Comparison of ENCODE assay signal across 7 cellular contexts in the genomic region with DNA sequence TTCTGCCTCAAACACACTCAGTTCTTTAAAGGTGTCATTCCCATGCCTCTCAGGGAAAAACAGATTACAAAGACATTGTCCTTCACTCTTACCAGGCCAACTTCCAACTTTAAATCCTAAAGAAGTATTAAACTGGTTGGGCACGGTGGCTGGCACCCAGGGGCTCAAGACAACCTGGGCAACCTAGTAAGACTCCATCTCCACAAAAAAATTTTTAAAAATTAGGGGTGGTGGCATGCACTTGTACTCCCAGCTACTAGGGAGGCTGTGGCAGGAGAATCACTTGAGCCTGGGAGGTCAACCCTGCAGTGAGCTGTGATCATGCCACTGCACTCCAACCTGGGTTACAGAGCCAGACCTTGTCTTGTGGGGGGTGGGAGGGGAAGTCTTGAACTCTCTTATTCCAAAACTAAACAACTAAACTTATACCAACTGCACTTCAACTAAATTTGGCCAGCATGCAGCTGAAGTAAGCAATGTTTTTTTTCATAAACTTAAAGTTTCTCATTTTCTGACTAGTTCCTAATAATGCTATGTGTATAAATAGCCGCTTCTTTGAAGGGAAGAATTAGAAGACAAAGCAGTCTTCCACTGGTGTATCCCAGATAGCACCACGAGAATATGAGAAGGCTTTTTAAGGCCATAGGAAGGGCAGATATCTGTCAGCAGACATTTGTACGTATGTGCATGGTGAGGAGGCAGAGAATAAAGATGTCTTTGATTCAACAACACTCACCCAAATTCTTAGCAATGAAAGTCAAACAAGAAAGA. TPM values are rescaled to one million over a fixed set of nuclear protein-coding genes. Genes with fewer than 3 reads are reported as not detected.
DNase-seq lines count a peak whose midpoint lies in the region; ATAC-seq and TF ChIP-seq lines count a peak whose summit lies in the region.

No MANE protein-coding gene starts in this region.

- DNase-seq in IMR-90 (peak; percentile 27), NCI-H526 treated with DMSO at 0.1 percent for 48 hours (lab: John Stamatoyannopoulos, UW) (no peak)
- DNase-seq in activated naive CD4-positive, alpha-beta T cell treated with anti-CD3 and anti-CD28 coated beads, Interleukin-2, amount 50 U/mL, for 72 hours (ENCODE audit: low spot score in 2 of 2) = no peak

- no peaks in the 10 kb centered on the region for H3K36me3 Mint-ChIP-seq in activated naive CD4-positive, alpha-beta T cell treated with anti-CD3 and anti-CD28 coated beads, Interleukin-2, amount 50 U/mL, for 72 hours

- in situ Hi-C loops in IMR-90 (cut with MboI; ENCODE audit: low sequenced_read_pairs) = no loop called here

- H3K27ac ChIP-seq in IMR-90 (ENCODE audit: insufficient read depth, low read length) = peak overlapping the region; percentile 95
- H3K27ac ChIP-seq in iPS-20b (ENCODE audit: low read length) = no peak overlapping the region
- H3K27ac ChIP-seq in subcutaneous abdominal adipose tissue (ENCODE audit: low read depth, low read length) = peak overlapping the region; percentile 98

- no peaks in the 10 kb centered on the region for H3K9me3 ChIP-seq in IMR-90 (ENCODE audit: control insufficient read depth, insufficient read depth, low read length)
- no peaks in the 10 kb centered on the region for H3K9me3 ChIP-seq in iPS-20b (ENCODE audit: insufficient read depth, low read depth, low read length)
- H3K9me3 ChIP-seq in subcutaneous abdominal adipose tissue (ENCODE audit: control insufficient read depth in 5 of 5, low read length in 5 of 5) = no peaks in the 10 kb centered on the region

- POLR2A ChIA-PET in IMR-90 (lab: Charles Lee; ENCODE audit: unreplicated experiment) = no interaction called here

- peak overlapping the region; percentile 54 for H3K56ac ChIP-seq in IMR-90 (ENCODE audit: extremely low read depth, insufficient read depth, low read length)

- peak overlapping the region; percentile 82 for H3K9ac ChIP-seq in IMR-90 (ENCODE audit: low read depth, low read length)
- peak overlapping the region; percentile 87; the same call in 1 of the 2 replicates for H3K9ac ChIP-seq in iPS-20b (ENCODE audit: low read depth, low read length)
- peak overlapping the region; percentile 56 to 92 (median 74) for H3K9ac ChIP-seq in subcutaneous abdominal adipose tissue (ENCODE audit: low read length in 5 of 5)

- H2AK9ac ChIP-seq in IMR-90 (replicated peaks; ENCODE audit: low read depth, low read length, poor library complexity) = no peak overlapping the region

- dilution Hi-C loops in IMR-90 (cut with HindIII; ENCODE audit: low sequenced_read_pairs, unreplicated experiment) = no loop called here

- H4K8ac ChIP-seq in IMR-90 (ENCODE audit: low read depth in 2 of 2, low read length in 2 of 2) = peak overlapping the region; percentile 74 to 84

- peak overlapping the region; percentile 61 for H4K91ac ChIP-seq in IMR-90 (ENCODE audit: insufficient read depth, low read depth, low read length)

- no peak for ATAC-seq in IMR-90 (ENCODE audit: low read depth)
- ATAC-seq in activated naive CD4-positive, alpha-beta T cell treated with anti-CD3 and anti-CD28 coated beads, Interleukin-2, amount 50 U/mL, for 72 hours = no peak
- ATAC-seq in GM18517 (IDR thresholded peaks at IDR 0.05; ENCODE audit: unreplicated experiment) = no peak
- ATAC-seq in GM21576 (IDR thresholded peaks at IDR 0.05; ENCODE audit: unreplicated experiment) = no peak

- H2BK120ac ChIP-seq in IMR-90 (ENCODE audit: low read depth, low read length) = peak overlapping the region; percentile 67

- H2AK5ac ChIP-seq in IMR-90 (ENCODE audit: low read depth, low read length) = peak overlapping the region; percentile 75; the same call in 1 of the 2 replicates

- H3K9me1 ChIP-seq in IMR-90 (ENCODE audit: insufficient read depth, low read length) = 0 out of 2 replicates have a peak, but pooled peaks cover 2% of the 10 kb centered on the region

- peaks cover 29 to 57% of the 10 kb centered on the region in 2 experiments for H3K79me1 ChIP-seq in IMR-90 (ENCODE audit: low read depth in 1 of 2, low read length in 2 of 2)

- intact Hi-C loops in IMR-90 (cut with micrococcal nuclease) = loop anchor here (10.0 kb wide), 1 partner anchor 259 kb away; a partner anchor contains a TSS

- peaks cover 14% of the 10 kb centered on the region; the same call in 1 of the 2 replicates for H4K20me1 ChIP-seq in IMR-90 (ENCODE audit: insufficient read depth, low read length)

- TF ChIP-seq CTCF in IMR-90 (conservative IDR thresholded peaks at IDR 0.05; ENCODE audit: low read depth, low read length) = no peak

- CTCF ChIA-PET in IMR-90 (lab: Yijun Ruan, JAX) = interaction anchor here (1.5 kb wide), 1 partner anchor 15 kb away, joined by 3 read pairs; no protein-coding TSS in a partner anchor

- H3K14ac ChIP-seq in IMR-90 (replicated peaks; ENCODE audit: low read depth, low read length) = peak overlapping the region; percentile 85

- H3K23ac ChIP-seq in IMR-90 (ENCODE audit: low read depth, low read length) = peak overlapping the region; percentile 87

- H3K4me3 ChIP-seq in IMR-90 (ENCODE audit: insufficient read depth, low read depth, low read length) (peak overlapping the region; percentile 76), iPS-20b (ENCODE audit: low read length) (no peak overlapping the region), subcutaneous abdominal adipose tissue (ENCODE audit: low read depth in 1 of 5, low read length in 5 of 5) (peak overlapping the region in 4 of 5 donors; percentile 36 to 80 (median 44))

- TF ChIP-seq RAD21 in IMR-90 (IDR thresholded peaks at IDR 0.05; ENCODE audit: low read length) = no peak

- H3K9me3 Mint-ChIP-seq in activated naive CD4-positive, alpha-beta T cell treated with anti-CD3 and anti-CD28 coated beads, Interleukin-2, amount 50 U/mL, for 72 hours = no peaks in the 10 kb centered on the region

- WGBS in IMR-90 (ENCODE audit: extremely low coverage in 2 of 2, insufficient read length in 1 of 2), 2 experiments = no CpG with 5 or more reads among the region's 4 CpGs

- peak overlapping the region; percentile 96 to 99 for H3K27ac Mint-ChIP-seq in activated naive CD4-positive, alpha-beta T cell treated with anti-CD3 and anti-CD28 coated beads, Interleukin-2, amount 50 U/mL, for 72 hours

- peak overlapping the region; percentile 82 for H3K18ac ChIP-seq in IMR-90 (ENCODE audit: low read depth, low read length)

- H3K4me2 ChIP-seq in IMR-90 (ENCODE audit: low read depth, low read length) = peak overlapping the region; percentile 92

- H2AFZ ChIP-seq in IMR-90 (replicated peaks; ENCODE audit: low read length, poor library complexity) = peak overlapping the region; percentile 33

- H3K36me3 ChIP-seq in IMR-90 (ENCODE audit: control insufficient read depth, insufficient read depth, low read length) (no peaks in the 10 kb centered on the region), iPS-20b (ENCODE audit: insufficient read depth, low read depth, low read length) (no peaks in the 10 kb centered on the region), subcutaneous abdominal adipose tissue (ENCODE audit: control insufficient read depth in 5 of 5, insufficient read depth in 5 of 5, low read length in 5 of 5) (no peaks in the 10 kb centered on the region)

- peak overlapping the region; percentile 33 for H2BK20ac ChIP-seq in IMR-90 (ENCODE audit: low read depth, low read length)

- peak overlapping the region; percentile 82 for H2BK5ac ChIP-seq in IMR-90 (ENCODE audit: low read depth, low read length, poor library complexity, severe bottlenecking)

- peak overlapping the region; percentile 37; the same call in 2 of the 3 replicates for H2BK15ac ChIP-seq in IMR-90 (ENCODE audit: low read depth, low read length)

- BruUV-seq in IMR-90 (replicated peaks; lab: Mats Ljungman, UMichigan) = no TSS peak

- peak overlapping the region; percentile 79 for H3K4ac ChIP-seq in IMR-90 (ENCODE audit: low read depth, low read length)

- no peak for TF ChIP-seq POLR2A in IMR-90 (IDR thresholded peaks at IDR 0.05; ENCODE audit: low read depth, low read length)

- no peaks in the 10 kb centered on the region for H3K27me3 ChIP-seq in IMR-90 (ENCODE audit: control insufficient read depth, insufficient read depth, low read length)
- no peaks in the 10 kb centered on the region for H3K27me3 ChIP-seq in iPS-20b (ENCODE audit: insufficient read depth, low read length)
- H3K27me3 ChIP-seq in subcutaneous abdominal adipose tissue (ENCODE audit: control insufficient read depth in 5 of 5, insufficient read depth in 4 of 5, low read length in 5 of 5) = no peaks in the 10 kb centered on the region

- H3K4me1 ChIP-seq in IMR-90 (ENCODE audit: control insufficient read depth, insufficient read depth, low read length) = peaks cover 6% of the 10 kb centered on the region
- peaks cover 9% of the 10 kb centered on the region for H3K4me1 ChIP-seq in iPS-20b (ENCODE audit: insufficient read depth, low read length)
- H3K4me1 ChIP-seq in subcutaneous abdominal adipose tissue (ENCODE audit: control insufficient read depth in 5 of 5, insufficient read depth in 5 of 5, low read length in 5 of 5) = peaks cover 0 to 37% (median 27%) of the 10 kb centered on the region in 5 donors

- peak overlapping the region; percentile 69 for H4K5ac ChIP-seq in IMR-90 (ENCODE audit: low read depth, low read length)

TF ChIP-seq in IMR-90, 13 proteins besides CTCF, POLR2A, EP300 and RAD21 (continues in another document):
- no peak for TF ChIP-seq CEBPB (IDR thresholded peaks at IDR 0.05; ENCODE audit: low read depth, low read length)
- no peak for TF ChIP-seq CHD1 (IDR thresholded peaks at IDR 0.05; ENCODE audit: low read depth, low read length)
- no peak for TF ChIP-seq MAFK (IDR thresholded peaks at IDR 0.05; ENCODE audit: low read depth, low read length)
- TF ChIP-seq RCOR1 (IDR thresholded peaks at IDR 0.05; ENCODE audit: insufficient replicate concordance, low read length) = no peak
- no peak for TF ChIP-seq BHLHE40 (IDR thresholded peaks at IDR 0.05; ENCODE audit: low read depth, low read length)

RNA-seq across cellular contexts. Expression of a gene that starts 2.4 kb away (rescaled TPM):
- 45.3 and 48.3 TPM in 2 replicates for total RNA-seq in IMR-90 (2012; rRNA removed)
- polyA plus RNA-seq in IMR-90 (2012; rRNA removed) = 21.9 and 28.0 TPM in 2 replicates
- polyA plus RNA-seq in IMR-90 (2012; cell fraction: cytosol; rRNA removed) = 11.6 and 19.2 TPM in 2 replicates
- polyA plus RNA-seq in IMR-90 (2012; cell fraction: nucleus; rRNA removed; ENCODE audit: low replicate concordance) = 20.3 and 77.4 TPM in 2 replicates
- total RNA-seq in activated naive CD4-positive, alpha-beta T cell treated with anti-CD3 and anti-CD28 coated beads, Interleukin-2, amount 50 U/mL, for 72 hours = 10 to 100 TPM; 34.4 to 38.4 TPM

RNA-seq across cellular contexts. Expression of a gene that starts 24.3 kb away (rescaled TPM):
- total RNA-seq in IMR-90 (2012; rRNA removed) = 16.7 and 27.6 TPM in 2 replicates
- polyA plus RNA-seq in IMR-90 (2012; rRNA removed) = 27.0 and 40.1 TPM in 2 replicates
- 19.7 and 28.3 TPM in 2 replicates for polyA plus RNA-seq in IMR-90 (2012; cell fraction: cytosol; rRNA removed)
- 60.9 and 121 TPM in 2 replicates for polyA plus RNA-seq in IMR-90 (2012; cell fraction: nucleus; rRNA removed; ENCODE audit: low replicate concordance)
- 100 to 1,000 TPM in 1 of 2 donors, 10 to 100 TPM in 1; 91.0 to 124 TPM for total RNA-seq in activated naive CD4-positive, alpha-beta T cell treated with anti-CD3 and anti-CD28 coated beads, Interleukin-2, amount 50 U/mL, for 72 hours

RNA-seq across cellular contexts. Expression of a gene that starts 59.6 kb away (rescaled TPM):
- 14.0 and 16.7 TPM in 2 replicates for total RNA-seq in IMR-90 (2012; rRNA removed)
- polyA plus RNA-seq in IMR-90 (2012; rRNA removed) = 21.7 and 22.2 TPM in 2 replicates
- 13.7 and 15.6 TPM in 2 replicates for polyA plus RNA-seq in IMR-90 (2012; cell fraction: cytosol; rRNA removed)
- 26.4 and 49.4 TPM in 2 replicates for polyA plus RNA-seq in IMR-90 (2012; cell fraction: nucleus; rRNA removed; ENCODE audit: low replicate concordance)
- 10 to 100 TPM; 12.0 to 15.0 TPM for total RNA-seq in activated naive CD4-positive, alpha-beta T cell treated with anti-CD3 and anti-CD28 coated beads, Interleukin-2, amount 50 U/mL, for 72 hours
